ENCODE assay signal across 1 cellular context in the genomic region with DNA sequence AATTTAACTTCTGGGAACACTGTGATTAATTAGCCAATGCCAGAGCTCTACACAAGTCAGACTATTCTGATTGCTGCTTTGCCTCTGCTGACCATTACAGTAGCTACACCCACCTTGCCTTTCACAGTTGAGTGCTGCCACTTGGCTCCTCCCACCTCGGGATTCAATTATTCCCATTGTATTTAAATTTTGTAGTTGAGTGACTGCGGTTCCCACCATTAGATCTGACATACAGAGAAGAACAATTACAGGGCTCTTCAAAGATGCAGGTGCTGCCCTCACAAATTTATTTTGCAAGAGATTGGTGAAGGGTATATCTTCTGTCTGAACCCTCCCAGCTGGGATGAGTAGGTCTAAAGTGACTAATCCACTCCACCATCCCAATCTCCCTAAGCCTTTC. TPM values are rescaled to one million over a fixed set of nuclear protein-coding genes. Genes with fewer than 3 reads are reported as not detected.
"Had no signal": no experiment of that assay in that cellular context is flagged by ENCODE, and none has a peak within 500 bp of the region (broad histone marks: within the 10 kb centered on the region; RNA-seq: fewer than 3 reads in every experiment).

No MANE protein-coding gene starts in this region.

RNA-seq across cellular contexts. Expression of gene PKIB, which starts 11.9 kb away (rescaled TPM):
- total RNA-seq: NCI-H460 had no signal
